19 cellular contexts compared by ENCODE assay signal in the genomic region with DNA sequence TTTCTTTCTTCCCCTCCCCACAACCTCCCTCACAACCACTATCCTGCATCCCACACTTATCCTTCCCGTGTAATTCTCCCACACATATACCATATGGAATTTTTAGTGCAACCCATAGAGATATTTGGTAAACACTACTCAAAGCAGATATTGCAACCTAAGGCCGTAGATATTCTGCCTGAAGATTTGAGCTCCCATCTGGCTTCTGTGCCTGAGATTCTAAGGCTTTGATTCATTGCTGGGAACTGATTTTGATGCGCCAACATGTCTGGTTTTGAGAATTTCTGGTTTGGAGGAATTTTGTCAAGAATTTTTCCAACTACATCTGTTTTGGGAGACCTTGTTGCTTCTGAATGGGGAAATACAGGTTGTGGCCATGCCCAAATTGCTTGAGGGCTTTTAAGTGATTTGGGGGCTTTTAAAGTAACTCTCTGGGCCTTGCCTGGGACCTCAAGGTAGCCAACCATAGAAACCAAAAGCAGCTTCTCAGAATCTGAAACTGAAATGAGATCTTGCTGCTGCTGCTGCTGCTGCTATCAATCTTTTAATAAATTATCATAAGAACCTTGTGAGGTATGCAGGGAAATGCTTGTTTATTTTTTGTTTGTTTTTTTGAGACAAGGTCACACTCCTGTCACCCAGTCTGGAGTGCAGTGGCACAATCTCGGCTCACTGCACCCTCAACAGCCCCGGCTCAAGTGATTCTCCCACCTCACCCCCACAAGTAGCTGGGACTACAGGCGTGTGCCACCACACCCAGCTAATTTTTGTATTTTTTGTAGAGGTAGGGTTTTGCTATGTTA. TPM values are rescaled to one million over a fixed set of nuclear protein-coding genes. Genes with fewer than 3 reads are reported as not detected.
DNase-seq lines count a peak whose midpoint lies in the region; ATAC-seq and TF ChIP-seq lines count a peak whose summit lies in the region.
"Had no signal": no experiment of that assay in that cellular context is flagged by ENCODE, and none has a peak within 500 bp of the region (broad histone marks: within the 10 kb centered on the region; RNA-seq: fewer than 3 reads in every experiment).

No MANE protein-coding gene starts in this region.

- no peak overlapping the region for H3K4me3 Mint-ChIP-seq in activated naive CD4-positive, alpha-beta T cell treated with anti-CD3 and anti-CD28 coated beads for 36 hours
- H3K4me3 Mint-ChIP-seq: activated CD8-positive, alpha-beta T cell treated with anti-CD3 and anti-CD28 coated beads for 36 hours; B cell; central memory CD8-positive, alpha-beta T cell had no signal

- no peaks in the 10 kb centered on the region for H3K36me3 ChIP-seq in left lung

- no peaks in the 10 kb centered on the region for H3K4me1 ChIP-seq in left lung

- no peaks in the 10 kb centered on the region for H3K4me1 Mint-ChIP-seq in activated naive CD4-positive, alpha-beta T cell treated with anti-CD3 and anti-CD28 coated beads for 36 hours (ENCODE audit: low read depth)
- H3K4me1 Mint-ChIP-seq: B cell; central memory CD8-positive, alpha-beta T cell had no signal

- CTCF ChIA-PET in activated naive CD4-positive, alpha-beta T cell treated with anti-CD3 and anti-CD28 coated beads for 36 hours (lab: Charles Lee) = interaction anchor here (0.6 kb wide), 1 partner anchor 1181 kb away, joined by 3 read pairs; no protein-coding TSS in a partner anchor

- H3K27ac Mint-ChIP-seq in activated naive CD4-positive, alpha-beta T cell treated with anti-CD3 and anti-CD28 coated beads for 36 hours = no peak overlapping the region
- H3K27ac Mint-ChIP-seq: activated CD8-positive, alpha-beta T cell treated with anti-CD3 and anti-CD28 coated beads for 36 hours; B cell had no signal

- no peak overlapping the region for H3K27ac ChIP-seq in left lung

- no peak for TF ChIP-seq POLR2A in GM18505 (IDR thresholded peaks at IDR 0.05; ENCODE audit: borderline replicate concordance, extremely low read depth, insufficient read depth, insufficient read length)

- no peaks in the 10 kb centered on the region for H3K36me3 Mint-ChIP-seq in activated naive CD4-positive, alpha-beta T cell treated with anti-CD3 and anti-CD28 coated beads for 36 hours (ENCODE audit: low read depth)

- no peak overlapping the region for H3K4me3 ChIP-seq in left lung

- peaks cover 0 to 12% of the 10 kb centered on the region in 2 donors for H3K27me3 ChIP-seq in left lung

- H3K27me3 Mint-ChIP-seq in activated naive CD4-positive, alpha-beta T cell treated with anti-CD3 and anti-CD28 coated beads for 36 hours (ENCODE audit: low read depth) = peaks cover 5% of the 10 kb centered on the region
- H3K27me3 Mint-ChIP-seq: central memory CD8-positive, alpha-beta T cell had no signal

- intact Hi-C loops in left lung (cut with DNase I) = no loop called here
- intact Hi-C loops in activated naive CD4-positive, alpha-beta T cell treated with anti-CD3 and anti-CD28 coated beads for 36 hours (cut with micrococcal nuclease) = no loop called here

- ATAC-seq in GM18505 (IDR thresholded peaks at IDR 0.05; ENCODE audit: unreplicated experiment) (peak; percentile 75), GM19452 (IDR thresholded peaks at IDR 0.05; ENCODE audit: unreplicated experiment) (peak; percentile 53), HG02840 (IDR thresholded peaks at IDR 0.05; ENCODE audit: low FRiP score, unreplicated experiment) (peak; percentile 69), HG03469 (IDR thresholded peaks at IDR 0.05; ENCODE audit: unreplicated experiment) (peak; percentile 38), left lung (no peak)
- ATAC-seq: activated CD8-positive, alpha-beta T cell treated with anti-CD3 and anti-CD28 coated beads for 36 hours had no signal

- no peak for TF ChIP-seq CTCF in left lung (IDR thresholded peaks at IDR 0.05)

- DNase-seq in left lung (no peak), Kasumi-1 (lab: John Stamatoyannopoulos, UW) (no peak)
- no peak for DNase-seq in activated naive CD4-positive, alpha-beta T cell treated with anti-CD3 and anti-CD28 coated beads for 36 hours
- no peak for DNase-seq in activated effector memory CD4-positive, alpha-beta T cell treated with anti-CD3 and anti-CD28 coated beads, Interleukin-2, amount 50 U/mL, for 16 hours
- DNase-seq: activated CD8-positive, alpha-beta T cell treated with anti-CD3 and anti-CD28 coated beads for 36 hours; activated naive CD4-positive, alpha-beta T cell treated with Interleukin-2 at 50 U/mL for 16 hours; NCI-H446 treated with DMSO at 0.1 percent for 48 hours; stimulated activated CD4-positive, alpha-beta T cell treated with anti-CD3 and anti-CD28 coated beads, Interleukin-15, amount 100 ng/mL, for 24 hours; stimulated activated CD8-positive, alpha-beta memory T cell treated with anti-CD3 and anti-CD28 coated beads, Interleukin-4, amount 100 ng/mL, for 48 hours had no signal

- H3K9me3 ChIP-seq in left lung = no peaks in the 10 kb centered on the region

- no peaks in the 10 kb centered on the region for H3K9me3 Mint-ChIP-seq in activated naive CD4-positive, alpha-beta T cell treated with anti-CD3 and anti-CD28 coated beads for 36 hours
- H3K9me3 Mint-ChIP-seq: activated CD8-positive, alpha-beta T cell treated with anti-CD3 and anti-CD28 coated beads for 36 hours; central memory CD8-positive, alpha-beta T cell had no signal

RNA-seq across cellular contexts. Expression of gene PLAC8L1, which starts 36.2 kb away (rescaled TPM):
- total RNA-seq in left lung = under 1 TPM in 1 of 2 donors, not detected in 1; 0.47 TPM
- under 1 TPM; 0.36 to 0.40 TPM for total RNA-seq in activated naive CD4-positive, alpha-beta T cell treated with anti-CD3 and anti-CD28 coated beads for 36 hours
- total RNA-seq: epithelial cell of proximal tubule, M059J, osteoblast, RPMI7951 had no signal
